ENCODE assay signal across 26 cellular contexts in genomic region chr2:221546505-221547225, GRCh38. TPM values are rescaled to one million over a fixed set of nuclear protein-coding genes. Genes with fewer than 3 reads are reported as not detected.
A peak's percentile ranks its signal among the peaks of the same experiment; 100 is the strongest.
DNase-seq lines count a peak whose midpoint lies in the region; ATAC-seq, FAIRE-seq and TF ChIP-seq lines count a peak whose summit lies in the region.
"Had no signal": no experiment of that assay in that cellular context is flagged by ENCODE, and none has a peak within 500 bp of the region (broad histone marks: within the 10 kb centered on the region; RNA-seq: fewer than 3 reads in every experiment).

No MANE protein-coding gene starts in this region.

- RAD21 ChIA-PET in GM12878 (lab: Charles Lee; ENCODE audit: unreplicated experiment), result no interaction called here

- no peak for FAIRE-seq in GM12878 (lab: Jason Lieb, UNC)
- FAIRE-seq: GM12891 had no signal

- H3K27ac ChIP-seq in GM12878 (ENCODE audit: control insufficient read depth, insufficient read depth) (no peak overlapping the region), left lung (no peak overlapping the region)
- H3K27ac ChIP-seq: 22Rv1, body of pancreas, parathyroid adenoma, sigmoid colon, upper lobe of left lung had no signal

- H3K36me3 ChIP-seq in GM12878 (ENCODE audit: control insufficient read depth in 2 of 2, insufficient read depth in 2 of 2, low read length in 1 of 2) (no peaks in the 10 kb centered on the region), left lung (no peaks in the 10 kb centered on the region)
- H3K36me3 ChIP-seq: sigmoid colon, upper lobe of left lung had no signal

- SMC1A ChIA-PET in GM12878 (lab: Charles Lee; ENCODE audit: uncharacterized antibody, unreplicated experiment), result interaction anchor here (1.2 to 1.7 kb wide), 2 partner anchors 12 to 17 kb away, joined by 3 read pairs; no protein-coding TSS in a partner anchor

- no peak overlapping the region for H3K4me2 ChIP-seq in GM12878 (ENCODE audit: control insufficient read depth, insufficient read depth)

- CTCF ChIA-PET in GM12878 (lab: Yijun Ruan, JAX), result no interaction called here

- intact Hi-C loops in GM12878 (cut with micrococcal nuclease; ENCODE audit: unreplicated experiment), result no loop called here
- intact Hi-C loops in left lung (cut with DNase I), result no loop called here

- TF ChIP-seq EP300 in GM12878 (IDR thresholded peaks at IDR 0.05; ENCODE audit: borderline replicate concordance in 1 of 2, control insufficient read depth in 1 of 2, low read depth in 2 of 2, low read length in 2 of 2), result no peak

- ATAC-seq in GM12878 (peak; percentile 18; the same call in 1 of the 3 replicates), left lung (peak; percentile 26), HG03354 (IDR thresholded peaks at IDR 0.05; ENCODE audit: poor library complexity, severe bottlenecking, unreplicated experiment) (no peak), GM21619 (IDR thresholded peaks at IDR 0.05; ENCODE audit: unreplicated experiment) (no peak)
- ATAC-seq: body of pancreas; naive thymus-derived CD8-positive, alpha-beta T cell had no signal

- H3K9ac ChIP-seq in GM12878 (ENCODE audit: control insufficient read depth, insufficient read depth, low read length), result no peak overlapping the region
- H3K9ac ChIP-seq: parathyroid adenoma had no signal

- H3K4me1 ChIP-seq in GM12878 (ENCODE audit: control insufficient read depth, insufficient read depth, low read length) (no peaks in the 10 kb centered on the region; the same call in 1 of the 2 replicates), left lung (no peaks in the 10 kb centered on the region)
- H3K4me1 ChIP-seq: body of pancreas, parathyroid adenoma, upper lobe of left lung had no signal

- H3K4me3 ChIP-seq in GM12878, result no peak overlapping the region
- H3K4me3 ChIP-seq in left lung, result no peak overlapping the region
- H3K4me3 ChIP-seq: body of pancreas, sigmoid colon, upper lobe of left lung had no signal

- in situ Hi-C loops in GM12878 (cut with MboI), result no loop called here

- POLR2A ChIA-PET in GM12878 (lab: Charles Lee), result no interaction called here

- H3K27me3 ChIP-seq in GM12878 (replicated peaks in 1 of 2; ENCODE audit: control insufficient read depth in 2 of 2, insufficient read depth in 2 of 2, low read length in 1 of 2) (no peaks in the 10 kb centered on the region), left lung (no peaks in the 10 kb centered on the region)
- H3K27me3 ChIP-seq: body of pancreas, sigmoid colon, upper lobe of left lung had no signal

- H3K9me3 ChIP-seq in GM12878 (replicated peaks; ENCODE audit: control insufficient read depth, insufficient read depth, low read length), result no peaks in the 10 kb centered on the region
- no peaks in the 10 kb centered on the region for H3K9me3 ChIP-seq in left lung
- H3K9me3 ChIP-seq: body of pancreas, sigmoid colon, upper lobe of left lung had no signal

- BruUV-seq in GM12878 (replicated peaks; lab: Mats Ljungman, UMichigan), result no TSS peak

- H4K20me1 ChIP-seq in GM12878 (ENCODE audit: control insufficient read depth, insufficient read depth), result no peaks in the 10 kb centered on the region

- 37% methylated on average over 2 of the region's 2 CpGs for WGBS in GM12878 (ENCODE audit: insufficient coverage, insufficient replicate concordance, low lambda C conversion rate, missing lambda C conversion rate)

- no peak for TF ChIP-seq POLR2A in GM12878 (IDR thresholded peaks at IDR 0.05; ENCODE audit: low read depth, low read length)

- H3K79me2 ChIP-seq in GM12878 (ENCODE audit: control insufficient read depth, insufficient read depth, low read length), result no peaks in the 10 kb centered on the region
- H3K79me2 ChIP-seq: parathyroid adenoma had no signal

- no peak for TF ChIP-seq RAD21 in GM12878 (IDR thresholded peaks at IDR 0.05; ENCODE audit: insufficient read depth, low read depth, low read length)

- no peak overlapping the region for H2AFZ ChIP-seq in GM12878 (ENCODE audit: control insufficient read depth, low read depth, low read length)
- H2AFZ ChIP-seq: parathyroid adenoma had no signal

- DNase-seq in NCI-H2107 treated with DMSO at 0.1 percent for 48 hours (lab: John Stamatoyannopoulos, UW; ENCODE audit: unreplicated experiment) (peak; percentile 8), NCI-H2107 (lab: John Stamatoyannopoulos, UW) (no peak), LoVo (ENCODE audit: low spot score) (peak; percentile 36), GM12878 (ENCODE audit: low read depth, low spot score) (no peak), left lung (no peak), NCI-H187 treated with DMSO at 0.1 percent for 48 hours (lab: John Stamatoyannopoulos, UW) (no peak)
- DNase-seq: activated CD4-positive, alpha-beta T cell treated with anti-CD3 and anti-CD28 coated beads for 1 hour; activated naive CD8-positive, alpha-beta T cell treated with anti-CD3 and anti-CD28 coated beads, Interleukin-2, amount 10 ng/mL, durations not matched to agents 7 days and 5 days; body of pancreas; DND-41; effector memory CD4-positive, alpha-beta T cell; mesenchymal stem cell; MM.1S; naive thymus-derived CD8-positive, alpha-beta T cell; NCI-H1436; NCI-H2227 treated with DMSO at 0.1 percent for 48 hours; NCI-H748 treated with DMSO at 0.1 percent for 48 hours; SHP77 treated with DMSO at 0.1 percent for 48 hours; sigmoid colon; stimulated activated CD8-positive, alpha-beta memory T cell treated with anti-CD3 and anti-CD28 coated beads, Interleukin-4, amount 100 ng/mL, for 48 hours; upper lobe of left lung had no signal

- TF ChIP-seq CTCF in GM12878 (IDR thresholded peaks at IDR 0.05 in 2 of 3, conservative IDR thresholded peaks at IDR 0.05 in 1 of 3; ENCODE audit: control insufficient read depth in 2 of 3, extremely low read depth in 1 of 3, insufficient read depth in 1 of 3, low read depth in 3 of 3, low read length in 3 of 3) (no peak), left lung (IDR thresholded peaks at IDR 0.05) (no peak)

TF ChIP-seq in GM12878, 131 proteins besides CTCF, POLR2A, EP300 and RAD21 (continues in another document):
- no peak for TF ChIP-seq BHLHE40 (IDR thresholded peaks at IDR 0.05; ENCODE audit: borderline replicate concordance in 1 of 2, low read depth in 2 of 2, low read length in 1 of 2)
- no peak for TF ChIP-seq NRF1 (conservative IDR thresholded peaks at IDR 0.05; ENCODE audit: low read depth, low read length)
- TF ChIP-seq LARP7 (IDR thresholded peaks at IDR 0.05), result no peak
- no peak for TF ChIP-seq TCF7 (IDR thresholded peaks at IDR 0.05; ENCODE audit: borderline replicate concordance)
- no peak for TF ChIP-seq POU2F2 (IDR thresholded peaks at IDR 0.05; ENCODE audit: borderline replicate concordance, low read depth, low read length)
- no peak for TF ChIP-seq CEBPZ (IDR thresholded peaks at IDR 0.05; ENCODE audit: low read depth, low read length)
- TF ChIP-seq CREM (IDR thresholded peaks at IDR 0.05; ENCODE audit: low read depth), result no peak
- TF ChIP-seq USF1 (IDR thresholded peaks at IDR 0.05; ENCODE audit: borderline replicate concordance, extremely low read length, insufficient read depth, low read depth, low read length), result no peak
- TF ChIP-seq HCFC1 (IDR thresholded peaks at IDR 0.05; ENCODE audit: low read length), result no peak
- TF ChIP-seq EGR1 (IDR thresholded peaks at IDR 0.05; ENCODE audit: borderline replicate concordance in 1 of 2, low read depth in 2 of 2, low read length in 2 of 2), result no peak

RNA-seq across cellular contexts. Expression of gene EPHA4, which starts 25.4 kb away (rescaled TPM):
- 0.93 and 1.0 TPM in 2 replicates for total RNA-seq in GM12878 (2013; cell fraction: nucleolus; rRNA removed)
- total RNA-seq in GM12878 (2014; rRNA removed) (0.11 and 0.23 TPM in 2 replicates), GM12878 (2014; rRNA removed; fragmentation: Illumina TruSeq; extraction: Trizol) (0.23 and 0.67 TPM in 2 replicates), GM12878 (2021) (0.33 and 0.35 TPM in 2 replicates), left lung (10 to 100 TPM; 17.7 to 41.0 TPM)
- polyA plus RNA-seq in GM12878 (2011; ENCODE audit: low read depth), result 0.24 TPM
- polyA plus RNA-seq in GM12878 (2011; rRNA removed) (1.1 and 1.5 TPM in 2 replicates), GM12878 (2014; fragmentation: Illumina TruSeq; extraction: Trizol) (0.50 TPM in 1 of 2 replicates, not detected in the other), GM12878 (2014; fragmentation: Nextera tagmentation; extraction: Ambion mirVana) (under 1 TPM in 1 of 2 experiments, not detected in 1; 0.16 TPM), GM12878 (2014; rRNA removed) (0.06 and 0.14 TPM in 2 replicates), GM12878 (2016; fragmentation: Nextera tagmentation; extraction: Ambion mirVana) (under 1 TPM; 0.08 to 0.74 TPM)
- 1.3 and 1.6 TPM in 2 replicates for polyA plus RNA-seq in GM12878 (2011; cell fraction: cytosol; rRNA removed)
- 1.1 and 1.5 TPM in 2 replicates for polyA plus RNA-seq in GM12878 (2011; cell fraction: nucleus; rRNA removed)
- 0.35 and 0.42 TPM in 2 replicates for polyA plus RNA-seq in GM12878 (2012)
- 1.4 and 2.3 TPM in 2 replicates for polyA minus RNA-seq in GM12878 (2011; rRNA and poly(A)+ RNA removed)
- polyA minus RNA-seq in GM12878 (2011; cell fraction: cytosol; rRNA and poly(A)+ RNA removed), result 0.94 and 1.8 TPM in 2 replicates
- polyA minus RNA-seq in GM12878 (2011; cell fraction: nucleus; rRNA and poly(A)+ RNA removed), result 2.3 and 4.2 TPM in 2 replicates

Comparison
In these comparisons a context has a peak if more than half of its experiments do, and no peak if none do; other contexts are left out.
1. DNase-seq: peak in NCI-H2107 treated with DMSO at 0.1 percent for 48 hours (single experiment) and LoVo (single experiment); none in NCI-H2107 (single experiment), GM12878 (single experiment), left lung (0 of 2) and NCI-H187 treated with DMSO at 0.1 percent for 48 hours (single experiment).
2. ATAC-seq: peak in GM12878 (single experiment) and left lung (single experiment); none in HG03354 (single experiment) and GM21619 (single experiment).
3. RNA of gene EPHA4, which starts 25.4 kb away (total RNA-seq): 17.7 to 41.0 TPM in left lung; 0.11 to 1.0 TPM in GM12878; every median in the first group is over 4 times any median in the second.